Comparison of ENCODE assay signal across 1 cellular context in the genomic region with DNA sequence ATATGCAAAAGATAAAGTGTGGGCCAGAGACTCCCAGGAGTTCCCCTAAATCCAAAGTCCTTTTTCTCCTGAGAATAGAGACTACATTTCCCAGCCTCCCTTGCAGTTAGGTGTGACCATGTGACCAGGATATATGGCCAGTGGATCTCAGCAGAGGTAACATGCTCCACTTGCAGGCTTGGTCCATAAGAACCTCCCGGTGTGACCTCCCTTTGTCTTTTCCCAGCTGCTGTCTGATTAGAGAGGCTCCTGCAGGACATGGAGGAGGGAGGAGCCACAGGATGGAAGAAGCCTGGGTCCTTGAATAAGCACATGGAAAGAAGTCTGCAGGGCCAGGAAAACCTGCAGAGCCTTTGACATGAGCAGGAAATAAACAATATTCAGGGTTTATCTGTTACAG.
TF ChIP-seq lines count a peak whose summit lies in the region.

No MANE protein-coding gene starts in this region.

TF ChIP-seq in HEK293, 187 proteins besides CTCF, POLR2A, EP300 and RAD21 (continued from another document):
- TF ChIP-seq BCL11A (tag by site-specific recombination; IDR thresholded peaks at IDR 0.05; ENCODE audit: low read depth): no peak
- TF ChIP-seq KLF16 (tag by site-specific recombination; IDR thresholded peaks at IDR 0.05): no peak
- no peak for TF ChIP-seq ZNF561 (tag by site-specific recombination; IDR thresholded peaks at IDR 0.05; ENCODE audit: borderline replicate concordance)
- TF ChIP-seq GLIS1 (tag by site-specific recombination; IDR thresholded peaks at IDR 0.05): peak; percentile 43; the same call in 1 of the 2 replicates
- no peak for TF ChIP-seq ZNF660 (tag by site-specific recombination; IDR thresholded peaks at IDR 0.05)
TF ChIP-seq in HEK293: peak in this region for 3.
